ENCODE assay signal across 13 cellular contexts in the genomic region with DNA sequence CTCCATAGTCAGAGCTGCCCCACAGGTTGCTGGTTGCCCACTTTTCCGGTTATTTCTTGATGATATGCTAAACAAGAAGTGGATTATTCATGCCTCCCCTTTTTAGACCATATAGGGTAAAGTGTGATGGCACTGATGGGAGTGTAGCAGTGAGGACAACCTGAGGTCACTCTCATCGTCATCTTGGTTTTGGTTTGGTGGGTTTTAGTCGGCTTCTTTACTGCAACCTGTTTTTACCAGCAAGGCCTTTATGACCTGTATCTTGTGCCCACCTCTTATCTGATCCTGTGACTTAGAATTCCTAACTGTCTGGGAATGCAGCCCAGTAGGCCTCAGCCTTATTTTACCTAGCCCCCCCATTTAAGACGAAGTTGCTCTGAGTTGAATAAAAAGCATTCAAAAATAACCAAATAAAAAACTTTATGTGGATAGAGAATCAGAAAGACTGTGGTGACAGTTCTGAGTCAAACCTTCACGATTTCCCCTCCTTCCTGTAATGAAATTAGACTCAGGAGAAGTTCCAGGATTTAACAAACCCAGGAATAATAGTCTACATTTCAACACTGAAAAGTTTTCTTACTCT.
DNase-seq lines count a peak whose midpoint lies in the region; ATAC-seq and TF ChIP-seq lines count a peak whose summit lies in the region.
"Had no signal": no experiment of that assay in that cellular context is flagged by ENCODE, and none has a peak within 500 bp of the region (broad histone marks: within the 10 kb centered on the region; RNA-seq: fewer than 3 reads in every experiment).

No MANE protein-coding gene starts in this region.

- H3K4me3 ChIP-seq in astrocyte of the spinal cord (ENCODE audit: low read depth, low read length): no peak overlapping the region
- H3K4me3 ChIP-seq in upper lobe of right lung: no peak overlapping the region

- peak; percentile 93 for DNase-seq in HT1080 (ENCODE audit: low read depth)
- peak; percentile 58 for DNase-seq in astrocyte of the spinal cord (ENCODE audit: low read depth, low spot score)
- DNase-seq in kidney glomerular epithelial cell (lab: John Stamatoyannopoulos, UW): peak; percentile 87
- DNase-seq in upper lobe of right lung: no peak
- no peak for DNase-seq in NCI-H524 (lab: John Stamatoyannopoulos, UW)
- DNase-seq in GF-D8 (lab: John Stamatoyannopoulos, UW): no peak
- DNase-seq: activated CD4-positive, alpha-beta T cell treated with anti-CD3 and anti-CD28 coated beads, Interleukin-2, amount 50 U/mL, for 4 hours; activated naive CD8-positive, alpha-beta T cell treated with anti-CD3 and anti-CD28 coated beads for 36 hours; DMS153; Karpas-422; NCI-H510A had no signal

- intact Hi-C loops in upper lobe of right lung (cut with DNase I): no loop called here

- H3K27me3 ChIP-seq in upper lobe of right lung: no peaks in the 10 kb centered on the region
- H3K27me3 ChIP-seq: neutrophil had no signal

- H3K27ac ChIP-seq in upper lobe of right lung: peak overlapping the region; percentile 53
- H3K27ac ChIP-seq: neutrophil had no signal

- in situ Hi-C loops in astrocyte of the spinal cord (cut with HindIII; ENCODE audit: low sequenced_read_pairs): no loop called here

- no peak for ATAC-seq in upper lobe of right lung
- ATAC-seq in HG02981 (IDR thresholded peaks at IDR 0.05; ENCODE audit: unreplicated experiment): no peak

- TF ChIP-seq CTCF in astrocyte of the spinal cord (IDR thresholded peaks at IDR 0.05; ENCODE audit: low read depth, low read length) (no peak), upper lobe of right lung (IDR thresholded peaks at IDR 0.05) (no peak)

- peaks cover 23% of the 10 kb centered on the region for H3K4me1 ChIP-seq in upper lobe of right lung

- no peaks in the 10 kb centered on the region for H3K36me3 ChIP-seq in upper lobe of right lung
- H3K36me3 ChIP-seq: neutrophil had no signal

- H3K9me3 ChIP-seq in upper lobe of right lung: no peaks in the 10 kb centered on the region
- H3K9me3 ChIP-seq: neutrophil had no signal

Comparison
In these comparisons a context has a peak if more than half of its experiments do, and no peak if none do; other contexts are left out.
1. DNase-seq: peak in HT1080 (single experiment), astrocyte of the spinal cord (single experiment) and kidney glomerular epithelial cell (single experiment); none in upper lobe of right lung (single experiment), NCI-H524 (0 of 2) and GF-D8 (single experiment).